8 cellular contexts compared by ENCODE assay signal in genomic region chr2:105744091-105744908, GRCh38. TPM values are rescaled to one million over a fixed set of nuclear protein-coding genes. Genes with fewer than 3 reads are reported as not detected.
DNase-seq lines count a peak whose midpoint lies in the region; ATAC-seq and TF ChIP-seq lines count a peak whose summit lies in the region.

No MANE protein-coding gene starts in this region.

- intact Hi-C loops in left lung (cut with DNase I) = no loop called here

- H3K36me3 ChIP-seq in left lung = no peaks in the 10 kb centered on the region

- H3K9me3 ChIP-seq in left lung = no peaks in the 10 kb centered on the region

- H3K27ac ChIP-seq in left lung = peak overlapping the region; percentile 81

- peak; percentile 92 for ATAC-seq in left lung

- TF ChIP-seq CTCF in HFF-Myc (IDR thresholded peaks at IDR 0.05; ENCODE audit: low read depth, low read length, missing control alignments) = no peak
- no peak for TF ChIP-seq CTCF in left lung (IDR thresholded peaks at IDR 0.05)

- peak; percentile 55 to 57 for DNase-seq in NCI-H2081 (lab: John Stamatoyannopoulos, UW)
- no peak for DNase-seq in NCI-H2081 treated with DMSO at 0.1 percent for 48 hours (lab: John Stamatoyannopoulos, UW)
- DNase-seq in HFF-Myc (ENCODE audit: extremely low read depth, low read depth) = no peak
- peak; percentile 67 for DNase-seq in NAMALWA (ENCODE audit: low spot score)
- DNase-seq in activated CD4-positive, CD25-positive, alpha-beta regulatory T cell (lab: John Stamatoyannopoulos, UW) = peak; percentile 41 to 57 (median 52)
- peak; percentile 32 for DNase-seq in dedifferentiated amniotic fluid mesenchymal stem cell (ENCODE audit: extremely low spot score)
- DNase-seq in left lung = peak; percentile 71 to 94
- peak; percentile 61 for DNase-seq in stimulated activated CD8-positive, alpha-beta memory T cell treated with anti-CD3 and anti-CD28 coated beads, Interleukin-12 subunit alpha, Interleukin-12 subunit beta, amount 100 ng/mL, for 4 hours (ENCODE audit: low read depth)

- no peaks in the 10 kb centered on the region for H3K27me3 ChIP-seq in left lung

- H3K4me3 ChIP-seq in HFF-Myc (replicated peaks; ENCODE audit: low read depth, low read length) (peak overlapping the region; percentile 36), left lung (peak overlapping the region; percentile 49 to 67)

- peaks cover 13 to 39% of the 10 kb centered on the region in 2 donors for H3K4me1 ChIP-seq in left lung

RNA-seq across cellular contexts. Expression of gene NCK2, which starts 0.4 kb away (rescaled TPM):
- 10 to 100 TPM; 37.6 to 43.5 TPM for total RNA-seq in left lung

Comparison
In these comparisons a context has a peak if more than half of its experiments do, and no peak if none do; other contexts are left out.
1. DNase-seq: peak in NCI-H2081 (2 of 2), NAMALWA (single experiment), activated CD4-positive, CD25-positive, alpha-beta regulatory T cell (4 of 4), dedifferentiated amniotic fluid mesenchymal stem cell (single experiment), left lung (2 of 2) and stimulated activated CD8-positive, alpha-beta memory T cell treated with anti-CD3 and anti-CD28 coated beads, Interleukin-12 subunit alpha, Interleukin-12 subunit beta, amount 100 ng/mL, for 4 hours (single experiment); none in NCI-H2081 treated with DMSO at 0.1 percent for 48 hours (single experiment) and HFF-Myc (single experiment).